11 cellular contexts compared by ENCODE assay signal in genomic region chr16:67883146-67883871, GRCh38. TPM values are rescaled to one million over a fixed set of nuclear protein-coding genes. Genes with fewer than 3 reads are reported as not detected.
DNase-seq lines count a peak whose midpoint lies in the region; ATAC-seq and TF ChIP-seq lines count a peak whose summit lies in the region.
"Had no signal": no experiment of that assay in that cellular context is flagged by ENCODE, and none has a peak within 500 bp of the region (broad histone marks: within the 10 kb centered on the region; RNA-seq: fewer than 3 reads in every experiment).

No MANE protein-coding gene starts in this region.

- H3K36me3 ChIP-seq in HEK293 (ENCODE audit: control insufficient read depth in 2 of 2, insufficient read depth in 1 of 2, low read length in 2 of 2) (peaks cover 0 to 73% of the 10 kb centered on the region in 2 experiments; a peak in 1 of 3 replicates), osteoblast (ENCODE audit: insufficient read depth, low read length) (peaks cover 59% of the 10 kb centered on the region), GM23248 (ENCODE audit: low read depth) (peaks cover 7% of the 10 kb centered on the region; the same call in 1 of the 2 replicates)

- in situ Hi-C loops in GM23248 (cut with MboI), result no loop called here

- no peaks in the 10 kb centered on the region for H3K9me2 ChIP-seq in GM23248 (ENCODE audit: insufficient read depth)

- H3K9me3 ChIP-seq in HEK293 (ENCODE audit: control insufficient read depth, insufficient read depth, low read depth, low read length) (no peaks in the 10 kb centered on the region), osteoblast (ENCODE audit: low read depth, low read length) (no peaks in the 10 kb centered on the region), GM23248 (ENCODE audit: low read depth) (no peaks in the 10 kb centered on the region)
- H3K9me3 ChIP-seq: SJCRH30 had no signal

- H3K79me2 ChIP-seq in osteoblast (ENCODE audit: insufficient read depth, low read length) (no peaks in the 10 kb centered on the region), GM23248 (ENCODE audit: insufficient read depth) (no peaks in the 10 kb centered on the region)

- H3K4me3 ChIP-seq in HEK293 (ENCODE audit: low read depth, low read length) (no peak overlapping the region), osteoblast (ENCODE audit: insufficient read depth, low read length) (no peak overlapping the region), GM23248 (no peak overlapping the region)
- H3K4me3 ChIP-seq: SJCRH30, smooth muscle cell had no signal

- H3K4me2 ChIP-seq in osteoblast (ENCODE audit: insufficient read depth, low read length) (no peak overlapping the region), GM23248 (ENCODE audit: unreplicated experiment) (no peak overlapping the region)
- H3K4me2 ChIP-seq: smooth muscle cell had no signal

- H3K9ac ChIP-seq in GM23248, result no peak overlapping the region

- 82 to 93% methylated on average over 6 of the region's 6 CpGs for WGBS in GM23248 (ENCODE audit: low coverage in 1 of 2, low lambda C conversion rate in 2 of 2, missing lambda C conversion rate in 2 of 2), 2 experiments

- H3K27me3 ChIP-seq in osteoblast (ENCODE audit: insufficient read depth, low read length) (no peaks in the 10 kb centered on the region), GM23248 (replicated peaks; ENCODE audit: insufficient read depth) (no peaks in the 10 kb centered on the region)
- H3K27me3 ChIP-seq: SJCRH30 had no signal

- TF ChIP-seq CTCF in HEK293 (tag by site-specific recombination; IDR thresholded peaks at IDR 0.05) (no peak), osteoblast (IDR thresholded peaks at IDR 0.05; ENCODE audit: extremely low read depth, low read depth, low read length) (no peak)

- H3F3A ChIP-seq in GM23248 (ENCODE audit: insufficient read depth), result peaks cover 11% of the 10 kb centered on the region

- H4K20me1 ChIP-seq in osteoblast (ENCODE audit: insufficient read depth, low read length) (peaks cover 30% of the 10 kb centered on the region), GM23248 (ENCODE audit: insufficient read depth) (no peaks in the 10 kb centered on the region)

- H3K27ac ChIP-seq in HEK293 (ENCODE audit: extremely low read depth, low read depth, low read length) (no peak overlapping the region), cingulate gyrus (ENCODE audit: low read depth, low read length) (peak overlapping the region; percentile 95), osteoblast (ENCODE audit: low read depth, low read length) (no peak overlapping the region), GM23248 (no peak overlapping the region)
- H3K27ac ChIP-seq: SJCRH30 had no signal

- DNase-seq in SKM-1 (lab: John Stamatoyannopoulos, UW; ENCODE audit: unreplicated experiment) (peak; percentile 9), SKM-1 treated with dmso at 0.1 percent for 144 hours (lab: John Stamatoyannopoulos, UW; ENCODE audit: unreplicated experiment) (no peak), osteoblast (ENCODE audit: insufficient read length, low spot score, missing footprints) (peak; percentile 42), GM23248 (no peak)
- DNase-seq: DMS 273 treated with DMSO at 0.1 percent for 48 hours had no signal

- H2AFZ ChIP-seq in osteoblast (ENCODE audit: low read length) (no peak overlapping the region), GM23248 (no peak overlapping the region)

- peaks cover 3% of the 10 kb centered on the region; the same call in 1 of the 2 replicates for H3K4me1 ChIP-seq in HEK293 (ENCODE audit: control insufficient read depth, insufficient read depth, low read length)
- peaks cover 8% of the 10 kb centered on the region for H3K4me1 ChIP-seq in osteoblast (ENCODE audit: insufficient read depth, low read length)
- peaks cover 6% of the 10 kb centered on the region; the same call in 1 of the 2 replicates for H3K4me1 ChIP-seq in GM23248 (ENCODE audit: insufficient read depth)

- POLR2A ChIA-PET in HEK293 (lab: Yijun Ruan, JAX), result interaction anchor here (0.6 to 2.4 kb wide), 5 partner anchors 10 to 52 kb away, joined by 3 to 16 read pairs (median 4); partner anchors contain the start of genes EDC4, NUTF2 and PSKH1

- CTCF ChIA-PET in HEK293 (lab: Yijun Ruan, JAX), result interaction anchor here (0.5 to 4.2 kb wide), 38 partner anchors 8 to 556 kb away, joined by 3 to 62 read pairs (median 5); partner anchors contain the start of genes EDC4, LRRC36, NUTF2 and PSKH1

- ATAC-seq in HG02981 (IDR thresholded peaks at IDR 0.05; ENCODE audit: unreplicated experiment) (no peak), HG02798 (IDR thresholded peaks at IDR 0.05; ENCODE audit: poor library complexity, unreplicated experiment) (no peak)

TF ChIP-seq in HEK293, 187 proteins besides CTCF, POLR2A, EP300 and RAD21:
- no peak for TF ChIP-seq ZBTB7A (tag by site-specific recombination; IDR thresholded peaks at IDR 0.05; ENCODE audit: low read depth)
- TF ChIP-seq ZFHX2 (tag by site-specific recombination; conservative IDR thresholded peaks at IDR 0.05), result 0 out of 2 replicates have a peak, but pooled peaks have one; percentile 27
- no peak for TF ChIP-seq ZNF184 (tag by site-specific recombination; IDR thresholded peaks at IDR 0.05)
- TF ChIP-seq ZNF677 (tag by site-specific recombination; IDR thresholded peaks at IDR 0.05), result no peak
- TF ChIP-seq ZNF366 (tag by site-specific recombination; conservative IDR thresholded peaks at IDR 0.05), result 0 out of 2 replicates have a peak, but pooled peaks have one; percentile 17
- 0 out of 2 replicates have a peak, but pooled peaks have one; percentile 49 for TF ChIP-seq PRDM1 (tag by site-specific recombination; IDR thresholded peaks at IDR 0.05)

RNA-seq across cellular contexts. Expression of gene NRN1L, which starts 1.4 kb away (rescaled TPM):
- 0.29 TPM in 1 of 2 replicates, not detected in the other for total RNA-seq in osteoblast
- not detected in 2 replicates for total RNA-seq in GM23248 (2014; rRNA removed; shearing (Covaris generic))
- not detected in 2 replicates for polyA plus RNA-seq in GM23248 (2016; fragmentation: Nextera tagmentation; extraction: Ambion mirVana)
- total RNA-seq: SJCRH30, smooth muscle cell had no signal

RNA-seq across cellular contexts. Expression of gene PSKH1, which starts 9.7 kb away (rescaled TPM):
- total RNA-seq in osteoblast, result 16.8 and 18.5 TPM in 2 replicates
- 8.1 and 11.5 TPM in 2 replicates for total RNA-seq in GM23248 (2014; rRNA removed; shearing (Covaris generic))
- polyA plus RNA-seq in GM23248 (2016; fragmentation: Nextera tagmentation; extraction: Ambion mirVana), result 22.7 and 23.6 TPM in 2 replicates

RNA-seq across cellular contexts. Expression of gene EDC4, which starts 10.5 kb away (rescaled TPM):
- 45.7 and 60.8 TPM in 2 replicates for total RNA-seq in osteoblast
- total RNA-seq in GM23248 (2014; rRNA removed; shearing (Covaris generic)), result 37.7 and 48.5 TPM in 2 replicates
- polyA plus RNA-seq in GM23248 (2016; fragmentation: Nextera tagmentation; extraction: Ambion mirVana), result 39.9 and 41.3 TPM in 2 replicates

RNA-seq across cellular contexts. Expression of gene CENPT, which starts 35.8 kb away (rescaled TPM):
- 24.2 and 25.6 TPM in 2 replicates for total RNA-seq in osteoblast
- total RNA-seq in GM23248 (2014; rRNA removed; shearing (Covaris generic)), result 53.4 and 59.4 TPM in 2 replicates
- 54.0 and 63.1 TPM in 2 replicates for polyA plus RNA-seq in GM23248 (2016; fragmentation: Nextera tagmentation; extraction: Ambion mirVana)

RNA-seq across cellular contexts. Expression of gene NUTF2, which starts 36.6 kb away (rescaled TPM):
- total RNA-seq in osteoblast, result 203 TPM in 2 replicates
- 52.9 and 119 TPM in 2 replicates for total RNA-seq in GM23248 (2014; rRNA removed; shearing (Covaris generic))
- 268 and 280 TPM in 2 replicates for polyA plus RNA-seq in GM23248 (2016; fragmentation: Nextera tagmentation; extraction: Ambion mirVana)

Comparison
In these comparisons a context has a peak if more than half of its experiments do, and no peak if none do; other contexts are left out.
1. DNase-seq: peak in SKM-1 (single experiment) and osteoblast (single experiment); none in SKM-1 treated with dmso at 0.1 percent for 144 hours (single experiment) and GM23248 (single experiment).